In genomic region chr11:63277345-63277943, GRCh38 we compare ENCODE assay signal across 19 cellular contexts. TPM values are rescaled to one million over a fixed set of nuclear protein-coding genes. Genes with fewer than 3 reads are reported as not detected.
DNase-seq lines count a peak whose midpoint lies in the region; ATAC-seq, FAIRE-seq and TF ChIP-seq lines count a peak whose summit lies in the region.
"Had no signal": no experiment of that assay in that cellular context is flagged by ENCODE, and none has a peak within 500 bp of the region (broad histone marks: within the 10 kb centered on the region; RNA-seq: fewer than 3 reads in every experiment).

No MANE protein-coding gene starts in this region.

- peak; percentile 23 for TF ChIP-seq CTCF in NB4 (IDR thresholded peaks at IDR 0.05; ENCODE audit: low read depth, low read length)
- peak in 2 of 3 experiments; percentile 14 to 30; a peak in 3 of 6 replicates for TF ChIP-seq CTCF in GM12878 (IDR thresholded peaks at IDR 0.05 in 2 of 3, conservative IDR thresholded peaks at IDR 0.05 in 1 of 3; ENCODE audit: control insufficient read depth in 2 of 3, extremely low read depth in 1 of 3, insufficient read depth in 1 of 3, low read depth in 3 of 3, low read length in 3 of 3)
- peak; percentile 43 for TF ChIP-seq CTCF in liver (IDR thresholded peaks at IDR 0.05; ENCODE audit: low read depth, low read length, missing input control)

- no peak; the same call in 2 of the 3 replicates for ATAC-seq in GM12878
- ATAC-seq in GM19467 (IDR thresholded peaks at IDR 0.05; ENCODE audit: unreplicated experiment): no peak
- no peak for ATAC-seq in GM21390 (IDR thresholded peaks at IDR 0.05; ENCODE audit: unreplicated experiment)

- no peak overlapping the region for H3K4me2 ChIP-seq in GM12878 (ENCODE audit: control insufficient read depth, insufficient read depth)

- FAIRE-seq in GM12878 (lab: Jason Lieb, UNC): no peak
- FAIRE-seq: endometrium had no signal

- RAD21 ChIA-PET in GM12878 (lab: Charles Lee; ENCODE audit: unreplicated experiment): no interaction called here

- DNase-seq in DMS153 (lab: John Stamatoyannopoulos, UW) (peak; percentile 5), DMS153 treated with DMSO at 0.1 percent for 48 hours (lab: John Stamatoyannopoulos, UW; ENCODE audit: unreplicated experiment) (no peak), NB4 (ENCODE audit: low read depth) (peak; percentile 10), GM12878 (ENCODE audit: low read depth, low spot score) (no peak), CD1c-positive myeloid dendritic cell (ENCODE audit: extremely low spot score) (no peak)
- DNase-seq: activated CD4-positive, CD25-positive, alpha-beta regulatory T cell; CD4-positive, alpha-beta memory T cell; central memory CD4-positive, alpha-beta T cell; GF-D8; NCI-H1694; NCI-H748 treated with DMSO at 0.1 percent for 48 hours; substantia nigra had no signal

- H3K27ac ChIP-seq in GM12878 (ENCODE audit: control insufficient read depth, insufficient read depth) (no peak overlapping the region), liver (ENCODE audit: low read depth in 1 of 2, low read length in 2 of 2) (peak overlapping the region; percentile 15 to 49)

- TF ChIP-seq POLR2A in NB4 (IDR thresholded peaks at IDR 0.05; ENCODE audit: extremely low read depth, insufficient read length): no peak
- no peak for TF ChIP-seq POLR2A in GM12878 (IDR thresholded peaks at IDR 0.05; ENCODE audit: low read depth, low read length)

- H3K9me3 ChIP-seq in GM12878 (replicated peaks; ENCODE audit: control insufficient read depth, insufficient read depth, low read length): no peaks in the 10 kb centered on the region
- H3K9me3 ChIP-seq in liver (ENCODE audit: control insufficient read depth in 4 of 4, low read length in 3 of 4): no peaks in the 10 kb centered on the region

- intact Hi-C loops in GM12878 (cut with micrococcal nuclease; ENCODE audit: unreplicated experiment): no loop called here

- H3K36me3 ChIP-seq in GM12878 (ENCODE audit: control insufficient read depth in 2 of 2, insufficient read depth in 2 of 2, low read length in 1 of 2): no peaks in the 10 kb centered on the region
- no peaks in the 10 kb centered on the region for H3K36me3 ChIP-seq in liver (ENCODE audit: control insufficient read depth in 4 of 4, insufficient read depth in 3 of 4, low read depth in 1 of 4, low read length in 3 of 4)

- TF ChIP-seq RAD21 in GM12878 (IDR thresholded peaks at IDR 0.05; ENCODE audit: insufficient read depth, low read depth, low read length) (peak; percentile 15; the same call in 1 of the 2 replicates), liver (IDR thresholded peaks at IDR 0.05) (peak; percentile 74)

- in situ Hi-C loops in GM12878 (cut with MboI): no loop called here

- H3K9ac ChIP-seq in GM12878 (ENCODE audit: control insufficient read depth, insufficient read depth, low read length) (no peak overlapping the region), liver (ENCODE audit: low read depth in 1 of 2, low read length in 2 of 2) (no peak overlapping the region)

- CTCF ChIA-PET in GM12878 (lab: Yijun Ruan, JAX): interaction anchor here (1.0 kb wide), 2 partner anchors 357 to 358 kb away, joined by 3 read pairs; no protein-coding TSS in a partner anchor

- no peak for TF ChIP-seq EP300 in GM12878 (IDR thresholded peaks at IDR 0.05; ENCODE audit: borderline replicate concordance in 1 of 2, control insufficient read depth in 1 of 2, low read depth in 2 of 2, low read length in 2 of 2)

- no peaks in the 10 kb centered on the region for H4K20me1 ChIP-seq in GM12878 (ENCODE audit: control insufficient read depth, insufficient read depth)

- H2AFZ ChIP-seq in GM12878 (ENCODE audit: control insufficient read depth, low read depth, low read length): no peak overlapping the region

- H3K79me2 ChIP-seq in GM12878 (ENCODE audit: control insufficient read depth, insufficient read depth, low read length): no peaks in the 10 kb centered on the region

- SMC1A ChIA-PET in GM12878 (lab: Charles Lee; ENCODE audit: uncharacterized antibody, unreplicated experiment): no interaction called here

- no peak overlapping the region for H3K4me3 ChIP-seq in NB4 (ENCODE audit: low read depth, low read length)
- H3K4me3 ChIP-seq in GM12878: no peak overlapping the region
- no peak overlapping the region for H3K4me3 ChIP-seq in liver (ENCODE audit: low read depth in 1 of 3, low read length in 3 of 3)

- 0% methylated on average over 1 of the region's 1 CpG for WGBS in GM12878 (ENCODE audit: insufficient coverage, insufficient replicate concordance, low lambda C conversion rate, missing lambda C conversion rate)
- WGBS in liver: 13% methylated on average over 1 of the region's 1 CpG

- H3K4me1 ChIP-seq in GM12878 (ENCODE audit: control insufficient read depth, insufficient read depth, low read length) (no peaks in the 10 kb centered on the region), liver (ENCODE audit: control insufficient read depth in 4 of 4, insufficient read depth in 4 of 4, low read length in 3 of 4) (peaks cover 2 to 32% (median 24%) of the 10 kb centered on the region in 4 donors)

- H3K27me3 ChIP-seq in GM12878 (replicated peaks in 1 of 2; ENCODE audit: control insufficient read depth in 2 of 2, insufficient read depth in 2 of 2, low read length in 1 of 2): no peaks in the 10 kb centered on the region; a peak in 1 of 4 replicates
- H3K27me3 ChIP-seq in liver (ENCODE audit: control insufficient read depth in 4 of 4, insufficient read depth in 4 of 4, low read length in 3 of 4): no peaks in the 10 kb centered on the region

- POLR2A ChIA-PET in GM12878 (lab: Charles Lee): no interaction called here

- BruUV-seq in GM12878 (replicated peaks; lab: Mats Ljungman, UMichigan): no TSS peak

TF ChIP-seq in GM12878, 131 proteins besides CTCF, POLR2A, EP300 and RAD21 (continues in another document):
- TF ChIP-seq MAX (IDR thresholded peaks at IDR 0.05; ENCODE audit: low read depth, low read length) (no peak), NRF1 (conservative IDR thresholded peaks at IDR 0.05; ENCODE audit: low read depth, low read length) (no peak), RBBP5 (conservative IDR thresholded peaks at IDR 0.05) (no peak), ZNF207 (IDR thresholded peaks at IDR 0.05; ENCODE audit: borderline replicate concordance) (no peak), SUPT20H (IDR thresholded peaks at IDR 0.05; ENCODE audit: borderline replicate concordance, control insufficient read depth, low read depth, low read length) (no peak)

TF ChIP-seq in liver, 16 proteins besides CTCF, POLR2A, EP300 and RAD21:
- TF ChIP-seq HNF4A (conservative IDR thresholded peaks at IDR 0.05) (peak; percentile 91 to 93), JUND (IDR thresholded peaks at IDR 0.05) (peak in 1 of 2 donors; percentile 52), HNF4G (IDR thresholded peaks at IDR 0.05) (peak; percentile 67), YY1 (IDR thresholded peaks at IDR 0.05) (peak; percentile 53), FOXA2 (IDR thresholded peaks at IDR 0.05) (peak; percentile 37), RXRA (IDR thresholded peaks at IDR 0.05) (peak; percentile 55 to 64), MAX (IDR thresholded peaks at IDR 0.05) (peak; percentile 16), SP1 (IDR thresholded peaks at IDR 0.05) (peak; percentile 59), ATF3 (IDR thresholded peaks at IDR 0.05) (no peak), GABPA (IDR thresholded peaks at IDR 0.05 in 1 of 2, conservative IDR thresholded peaks at IDR 0.05 in 1 of 2) (no peak)
TF ChIP-seq in liver: peak in this region for 8.

RNA-seq across cellular contexts. Expression of gene SLC22A25, which starts 34.0 kb away (rescaled TPM):
- not detected in 2 replicates for total RNA-seq in GM12878 (2013; cell fraction: nucleolus; rRNA removed)
- total RNA-seq in GM12878 (2014; rRNA removed) (not detected in 2 replicates), GM12878 (2014; rRNA removed; fragmentation: Illumina TruSeq; extraction: Trizol) (not detected in 2 replicates), GM12878 (2021) (0.08 TPM in 1 of 2 replicates, not detected in the other), liver (10 to 100 TPM; 28.4 to 35.3 TPM)
- not detected for polyA plus RNA-seq in GM12878 (2011; ENCODE audit: low read depth)
- polyA plus RNA-seq in GM12878 (2011; rRNA removed) (not detected in 2 replicates), GM12878 (2014; fragmentation: Illumina TruSeq; extraction: Trizol) (not detected in 2 replicates), GM12878 (2014; fragmentation: Nextera tagmentation; extraction: Ambion mirVana) (not detected), GM12878 (2014; rRNA removed) (not detected in 2 replicates), GM12878 (2016; fragmentation: Nextera tagmentation; extraction: Ambion mirVana) (not detected), liver (10 to 100 TPM in 1 of 2 donors, 1 to 10 TPM in 1; 3.3 to 13.3 TPM)
- not detected in 2 replicates for polyA plus RNA-seq in GM12878 (2011; cell fraction: cytosol; rRNA removed)
- polyA plus RNA-seq in GM12878 (2011; cell fraction: nucleus; rRNA removed): not detected in 2 replicates
- not detected in 2 replicates for polyA plus RNA-seq in GM12878 (2012)
- not detected in 2 replicates for polyA minus RNA-seq in GM12878 (2011; rRNA and poly(A)+ RNA removed)
- not detected in 2 replicates for polyA minus RNA-seq in GM12878 (2011; cell fraction: cytosol; rRNA and poly(A)+ RNA removed)
- polyA minus RNA-seq in GM12878 (2011; cell fraction: nucleus; rRNA and poly(A)+ RNA removed): not detected in 2 replicates
- total RNA-seq: A172; CD4-positive, alpha-beta memory T cell; glomerular endothelial cell had no signal
- polyA plus RNA-seq: CD4-positive, alpha-beta memory T cell; IgD-negative memory B cell had no signal

Comparison
In these comparisons a context has a peak if more than half of its experiments do, and no peak if none do; other contexts are left out.
1. DNase-seq: peak in DMS153 (single experiment) and NB4 (single experiment); none in DMS153 treated with DMSO at 0.1 percent for 48 hours (single experiment), GM12878 (single experiment) and CD1c-positive myeloid dendritic cell (single experiment).
2. RNA of gene SLC22A25, which starts 34.0 kb away (total RNA-seq): 28.4 to 35.3 TPM in liver; 0.08 TPM in GM12878; every median in the first group is over 10 times any median in the second.
3. Peak in every context shown above with its lines, with median percentiles within 50 percentile points of each other: CTCF ChIP-seq.